Comparison of ENCODE assay signal across 1 cellular context in genomic region chr2:226981731-226982373, GRCh38.
TF ChIP-seq lines count a peak whose summit lies in the region.

No MANE protein-coding gene starts in this region.

TF ChIP-seq in K562, 482 proteins besides CTCF, POLR2A, EP300 and RAD21 (continued from another document):
- TF ChIP-seq HBP1 (CRISPR knock-in tag; IDR thresholded peaks at IDR 0.05) (no peak), DPF2 (IDR thresholded peaks at IDR 0.05) (peak; percentile 47; the same call in 1 of the 2 replicates), ZNF644 (tag; IDR thresholded peaks at IDR 0.05; ENCODE audit: low read depth) (no peak), SMARCE1 (IDR thresholded peaks at IDR 0.05) (0 out of 2 replicates have a peak, but pooled peaks have one; percentile 32), NCOR1 (IDR thresholded peaks at IDR 0.05) (0 out of 2 replicates have a peak, but pooled peaks have one; percentile 18), GATAD2A (IDR thresholded peaks at IDR 0.05) (0 out of 2 replicates have a peak, but pooled peaks have one; percentile 34), TAL1 (IDR thresholded peaks at IDR 0.05) (peak; percentile 45), RFX5 (IDR thresholded peaks at IDR 0.05; ENCODE audit: low read depth, low read length) (no peak), ADNP (tag; IDR thresholded peaks at IDR 0.05) (no peak), STAT5A (IDR thresholded peaks at IDR 0.05; ENCODE audit: borderline replicate concordance, low read length) (peak; percentile 29; the same call in 1 of the 2 replicates), CHD2 (IDR thresholded peaks at IDR 0.05; ENCODE audit: low read depth, low read length) (no peak), PKNOX1 (IDR thresholded peaks at IDR 0.05) (no peak), RHOXF2B (CRISPR knock-in tag; conservative IDR thresholded peaks at IDR 0.05) (no peak), MTA2 (IDR thresholded peaks at IDR 0.05; ENCODE audit: low read depth) (peak; percentile 23; the same call in 1 of the 2 replicates), FOS (IDR thresholded peaks at IDR 0.05; ENCODE audit: extremely low read depth, insufficient read length) (no peak), HDAC1 (IDR thresholded peaks at IDR 0.05) (no peak), ELF2 (CRISPR knock-in tag; IDR thresholded peaks at IDR 0.05) (no peak)
